ENCODE assay signal across 1 cellular context in the genomic region with DNA sequence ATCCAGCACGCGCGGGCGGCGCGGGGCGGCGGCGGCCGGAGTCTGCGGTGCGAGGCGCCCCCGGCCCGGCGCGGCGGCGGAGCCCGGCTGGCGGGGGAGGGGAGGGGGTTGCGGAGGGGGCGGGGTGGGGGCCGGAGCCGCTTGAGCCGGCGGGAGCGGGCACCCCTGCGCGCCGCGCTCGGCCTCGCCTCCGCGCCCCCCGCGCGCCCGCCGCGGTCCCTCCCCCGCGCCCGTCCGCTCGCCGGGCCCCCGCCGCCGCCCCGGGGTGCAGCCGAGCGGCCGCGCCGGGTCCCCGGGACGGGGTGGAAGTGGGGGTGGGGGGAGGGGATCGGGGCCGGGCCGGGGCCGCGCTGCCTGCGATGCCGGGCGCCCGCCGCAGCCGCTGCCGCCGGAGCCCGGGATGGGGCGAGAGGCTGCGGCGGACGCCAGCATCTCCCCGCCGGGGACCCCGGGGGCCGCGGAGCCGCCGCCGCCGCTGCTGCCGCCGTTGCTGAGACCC.
TF ChIP-seq lines count a peak whose summit lies in the region.

No MANE protein-coding gene starts in this region.

TF ChIP-seq in SK-N-SH, 30 proteins besides CTCF, POLR2A, EP300 and RAD21 (continued from another document):
- TF ChIP-seq REST (IDR thresholded peaks at IDR 0.05; ENCODE audit: low read depth, low read length): no peak
- no peak for TF ChIP-seq FOXJ3 (CRISPR knock-in tag; IDR thresholded peaks at IDR 0.05)
- no peak for TF ChIP-seq MXI1 (IDR thresholded peaks at IDR 0.05; ENCODE audit: low read depth, low read length)
- TF ChIP-seq CHD2 (IDR thresholded peaks at IDR 0.05; ENCODE audit: low read length, partially characterized antibody): no peak
- TF ChIP-seq TCF12 (IDR thresholded peaks at IDR 0.05): no peak
- no peak for TF ChIP-seq IRF3 (IDR thresholded peaks at IDR 0.05; ENCODE audit: low read depth, low read length)
- TF ChIP-seq TAF1 (IDR thresholded peaks at IDR 0.05; ENCODE audit: borderline replicate concordance, low read depth, low read length): no peak
- no peak for TF ChIP-seq USF1 (IDR thresholded peaks at IDR 0.05; ENCODE audit: borderline replicate concordance, low read depth)
- TF ChIP-seq FOXM1 (IDR thresholded peaks at IDR 0.05; ENCODE audit: low read depth): no peak
- no peak for TF ChIP-seq POLR2AphosphoS5 (IDR thresholded peaks at IDR 0.05; ENCODE audit: low read depth, low read length)
- TF ChIP-seq EZH2phosphoT487 (IDR thresholded peaks at IDR 0.05; ENCODE audit: borderline replicate concordance, low read depth): no peak
- TF ChIP-seq, protein P1, sequence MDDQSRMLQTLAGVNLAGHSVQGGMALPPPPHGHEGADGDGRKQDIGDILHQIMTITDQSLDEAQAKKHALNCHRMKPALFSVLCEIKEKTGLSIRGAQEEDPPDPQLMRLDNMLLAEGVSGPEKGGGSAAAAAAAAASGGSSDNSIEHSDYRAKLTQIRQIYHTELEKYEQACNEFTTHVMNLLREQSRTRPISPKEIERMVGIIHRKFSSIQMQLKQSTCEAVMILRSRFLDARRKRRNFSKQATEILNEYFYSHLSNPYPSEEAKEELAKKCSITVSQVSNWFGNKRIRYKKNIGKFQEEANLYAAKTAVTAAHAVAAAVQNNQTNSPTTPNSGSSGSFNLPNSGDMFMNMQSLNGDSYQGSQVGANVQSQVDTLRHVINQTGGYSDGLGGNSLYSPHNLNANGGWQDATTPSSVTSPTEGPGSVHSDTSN (IDR thresholded peaks at IDR 0.05): no peak
- no peak for TF ChIP-seq MEF2A (IDR thresholded peaks at IDR 0.05; ENCODE audit: borderline replicate concordance, low read depth)
